ENCODE assay signal across 1 cellular context in genomic region chr7:150409300-150410030, GRCh38.
TF ChIP-seq lines count a peak whose summit lies in the region.

No MANE protein-coding gene starts in this region.

TF ChIP-seq in H1, 55 proteins besides CTCF, POLR2A, EP300 and RAD21:
- TF ChIP-seq SIN3A (conservative IDR thresholded peaks at IDR 0.05 in 1 of 2, IDR thresholded peaks at IDR 0.05 in 1 of 2; ENCODE audit: low read depth in 1 of 2, low read length in 2 of 2) = no peak
- no peak for TF ChIP-seq SP1 (IDR thresholded peaks at IDR 0.05; ENCODE audit: low read depth, low read length)
- no peak for TF ChIP-seq CHD2 (IDR thresholded peaks at IDR 0.05; ENCODE audit: low read length)
